In genomic region chr19:50506700-50507099, GRCh38 we compare ENCODE assay signal across 20 cellular contexts. TPM values are rescaled to one million over a fixed set of nuclear protein-coding genes. Genes with fewer than 3 reads are reported as not detected.
DNase-seq lines count a peak whose midpoint lies in the region; ATAC-seq and TF ChIP-seq lines count a peak whose summit lies in the region.
"Had no signal": no experiment of that assay in that cellular context is flagged by ENCODE, and none has a peak within 500 bp of the region (broad histone marks: within the 10 kb centered on the region; RNA-seq: fewer than 3 reads in every experiment).

No MANE protein-coding gene starts in this region.

- no peaks in the 10 kb centered on the region; a peak in 1 of 3 replicates for H3K36me3 ChIP-seq in HEK293 (ENCODE audit: control insufficient read depth in 2 of 2, insufficient read depth in 1 of 2, low read length in 2 of 2)
- H3K36me3 ChIP-seq in lower lobe of right lung = peaks cover 5% of the 10 kb centered on the region
- peaks cover 0 to 12% (median 4%) of the 10 kb centered on the region in 6 donors for H3K36me3 ChIP-seq in spleen
- H3K36me3 ChIP-seq: BLaER1 had no signal

- H3K4me3 ChIP-seq in HEK293 (ENCODE audit: low read depth, low read length) (no peak overlapping the region), lower lobe of right lung (no peak overlapping the region), spleen (no peak overlapping the region)
- H3K4me3 ChIP-seq: BLaER1 had no signal

- DNase-seq in activated effector memory CD4-positive, alpha-beta T cell treated with anti-CD3 and anti-CD28 coated beads, Interleukin-2, amount 50 U/mL, for 16 hours = peak; percentile 48
- DNase-seq in activated effector memory CD4-positive, alpha-beta T cell treated with Interleukin-2 at 50 U/mL for 16 hours = no peak
- DNase-seq in lower lobe of right lung (peak; percentile 15), spleen (peak; percentile 47)
- DNase-seq: 8988T, DMS153, DMS79, GDM1, GOT3, H7 had no signal

- intact Hi-C loops in lower lobe of right lung (cut with DNase I) (no loop called here), spleen (cut with DNase I; ENCODE audit: low total_unique reads) (no loop called here)

- H3K9me3 ChIP-seq in HEK293 (ENCODE audit: control insufficient read depth, insufficient read depth, low read depth, low read length) = no peaks in the 10 kb centered on the region
- H3K9me3 ChIP-seq in lower lobe of right lung = no peaks in the 10 kb centered on the region
- no peaks in the 10 kb centered on the region for H3K9me3 ChIP-seq in spleen
- H3K9me3 ChIP-seq: BLaER1 had no signal

- TF ChIP-seq POLR2A in spleen (IDR thresholded peaks at IDR 0.05) = no peak

- H3K27ac ChIP-seq in HEK293 (ENCODE audit: extremely low read depth, low read depth, low read length) (no peak overlapping the region), lower lobe of right lung (no peak overlapping the region), spleen (no peak overlapping the region)

- WGBS in spleen, 5 donors = 90 to 98% (median 96%) methylated on average over 7 to 10 of the region's 10 CpGs

- 0 out of 2 replicates have a peak, but pooled peaks cover under 1% of the 10 kb centered on the region for H3K4me1 ChIP-seq in HEK293 (ENCODE audit: control insufficient read depth, insufficient read depth, low read length)
- H3K4me1 ChIP-seq in lower lobe of right lung = peaks cover 8% of the 10 kb centered on the region
- peaks cover 0 to 15% (median 11%) of the 10 kb centered on the region in 6 donors for H3K4me1 ChIP-seq in spleen

- no peak for ATAC-seq in lower lobe of right lung
- no peak for ATAC-seq in GM21381 (IDR thresholded peaks at IDR 0.05; ENCODE audit: unreplicated experiment)
- no peak for ATAC-seq in GM19395 (IDR thresholded peaks at IDR 0.05; ENCODE audit: unreplicated experiment)
- ATAC-seq: HCT116, HepG2 had no signal

- H3K27me3 ChIP-seq in lower lobe of right lung (ENCODE audit: low read depth) (no peaks in the 10 kb centered on the region), spleen (replicated peaks in 1 of 7) (no peaks in the 10 kb centered on the region)
- H3K27me3 ChIP-seq: BLaER1 had no signal

- no peak for TF ChIP-seq CTCF in HEK293 (tag by site-specific recombination; IDR thresholded peaks at IDR 0.05)
- no peak for TF ChIP-seq CTCF in lower lobe of right lung (IDR thresholded peaks at IDR 0.05)
- no peak for TF ChIP-seq CTCF in spleen (IDR thresholded peaks at IDR 0.05 in 8 of 11, conservative IDR thresholded peaks at IDR 0.05 in 3 of 11)

- CTCF ChIA-PET in HEK293 (lab: Yijun Ruan, JAX) = no interaction called here

- POLR2A ChIA-PET in HEK293 (lab: Yijun Ruan, JAX) = no interaction called here

TF ChIP-seq in HEK293, 187 proteins besides CTCF, POLR2A, EP300 and RAD21 (continues in another document):
- TF ChIP-seq EGR2 (tag by site-specific recombination; IDR thresholded peaks at IDR 0.05; ENCODE audit: low read depth) = peak; percentile 79
- TF ChIP-seq ZFP69B (tag by site-specific recombination; IDR thresholded peaks at IDR 0.05) = no peak
- TF ChIP-seq TSHZ1 (tag by site-specific recombination; IDR thresholded peaks at IDR 0.05; ENCODE audit: borderline replicate concordance) = no peak
- no peak for TF ChIP-seq BCL11B (tag by site-specific recombination; IDR thresholded peaks at IDR 0.05; ENCODE audit: low read depth)
- TF ChIP-seq ZNF501 (tag by site-specific recombination; IDR thresholded peaks at IDR 0.05) = no peak
- no peak for TF ChIP-seq ZNF433 (tag by site-specific recombination; IDR thresholded peaks at IDR 0.05; ENCODE audit: low read depth)
- TF ChIP-seq ZBTB49 (tag by site-specific recombination; IDR thresholded peaks at IDR 0.05; ENCODE audit: low read depth) = no peak
- TF ChIP-seq ZNF266 (tag by site-specific recombination; IDR thresholded peaks at IDR 0.05; ENCODE audit: low read depth) = no peak
- TF ChIP-seq ZNF23 (tag by site-specific recombination; IDR thresholded peaks at IDR 0.05; ENCODE audit: borderline replicate concordance) = no peak
- TF ChIP-seq ZNF211 (tag by site-specific recombination; IDR thresholded peaks at IDR 0.05; ENCODE audit: low read depth) = no peak
- no peak for TF ChIP-seq BCL6B (tag by site-specific recombination; IDR thresholded peaks at IDR 0.05)
- TF ChIP-seq IKZF3 (tag by site-specific recombination; IDR thresholded peaks at IDR 0.05) = no peak
- TF ChIP-seq OVOL3 (tag by site-specific recombination; IDR thresholded peaks at IDR 0.05) = no peak
- peak; percentile 81 for TF ChIP-seq ZFHX2 (tag by site-specific recombination; conservative IDR thresholded peaks at IDR 0.05)
- no peak for TF ChIP-seq ZNF398 (tag by site-specific recombination; IDR thresholded peaks at IDR 0.05)
- 0 out of 2 replicates have a peak, but pooled peaks have one; percentile 1 for TF ChIP-seq SP2 (tag by site-specific recombination; IDR thresholded peaks at IDR 0.05)
- no peak for TF ChIP-seq MEIS1 (CRISPR knock-in tag; IDR thresholded peaks at IDR 0.05; ENCODE audit: borderline replicate concordance)

RNA-seq across cellular contexts. Expression of gene JOSD2, which starts 4.3 kb away (rescaled TPM):
- total RNA-seq in lower lobe of right lung (40.4 TPM), spleen (10 to 100 TPM; 21.4 to 32.1 (median 29.0) TPM)
- polyA plus RNA-seq in spleen = 10 to 100 TPM; 39.2 to 54.3 (median 42.4) TPM

RNA-seq across cellular contexts. Expression of gene ASPDH, which starts 7.0 kb away (rescaled TPM):
- total RNA-seq in lower lobe of right lung (not detected), spleen (not detected)
- polyA plus RNA-seq in spleen = not detected
- total RNA-seq: CD4-positive, alpha-beta memory T cell; Daoy; H7 had no signal
- polyA plus RNA-seq: AG04450; CD14-positive monocyte; CD4-positive, alpha-beta memory T cell had no signal

RNA-seq across cellular contexts. Expression of gene GARIN5A, which starts 30.1 kb away (rescaled TPM):
- 2.2 TPM for total RNA-seq in lower lobe of right lung
- total RNA-seq in spleen = under 1 TPM in 1 of 7 donors, not detected in 6; 0.61 TPM
- polyA plus RNA-seq in spleen = 1 to 10 TPM in 1 of 3 donors, under 1 TPM in 2; 0.42 to 1.4 (median 0.48) TPM
- total RNA-seq: HepG2 had no signal
- polyA plus RNA-seq: HepG2 had no signal

RNA-seq across cellular contexts. Expression of gene EMC10, which starts 30.4 kb away (rescaled TPM):
- total RNA-seq in lower lobe of right lung (95.6 TPM), spleen (10 to 100 TPM; 53.0 to 72.6 (median 62.5) TPM)
- polyA plus RNA-seq in spleen = 10 to 100 TPM; 31.0 to 61.1 (median 50.5) TPM
- total RNA-seq: HepG2 had no signal
- polyA plus RNA-seq: HepG2 had no signal
